Comparison of ENCODE assay signal across 9 cellular contexts in genomic region chr7:70595741-70596574, GRCh38.
DNase-seq lines count a peak whose midpoint lies in the region; ATAC-seq lines count a peak whose summit lies in the region.
"Had no signal": no experiment of that assay in that cellular context is flagged by ENCODE, and none has a peak within 500 bp of the region (broad histone marks: within the 10 kb centered on the region; RNA-seq: fewer than 3 reads in every experiment).

No MANE protein-coding gene starts in this region.

- DNase-seq in DMS 273 (lab: John Stamatoyannopoulos, UW; ENCODE audit: unreplicated experiment), result peak; percentile 94
- peak; percentile 3 to 14 for DNase-seq in activated T-cell treated with anti-CD3 and anti-CD28 coated beads, Interleukin-2, amount 50 U/mL, for 72 hours
- peak; percentile 46 to 61 (median 57) for DNase-seq in immature natural killer cell
- DNase-seq in stimulated activated CD8-positive, alpha-beta memory T cell treated with anti-CD3 and anti-CD28 coated beads, Interleukin-4, amount 100 ng/mL, for 48 hours, result peak; percentile 28
- DNase-seq in SKM-1 (lab: John Stamatoyannopoulos, UW; ENCODE audit: unreplicated experiment), result no peak
- DNase-seq in activated CD4-positive, alpha-beta T cell treated with anti-CD3 and anti-CD28 coated beads for 1 hour, result no peak
- DNase-seq in SW480 (ENCODE audit: low spot score), result no peak

- peaks cover 44% of the 10 kb centered on the region for H3K27me3 Mint-ChIP-seq in activated T-cell treated with anti-CD3 and anti-CD28 coated beads, Interleukin-2, amount 50 U/mL, for 72 hours (ENCODE audit: low read depth)
- peaks cover 10 to 17% (median 14%) of the 10 kb centered on the region in 3 donors for H3K27me3 Mint-ChIP-seq in immature natural killer cell (ENCODE audit: low read depth in 3 of 3)

- no peak overlapping the region for H3K27ac Mint-ChIP-seq in activated T-cell treated with anti-CD3 and anti-CD28 coated beads, Interleukin-2, amount 50 U/mL, for 72 hours
- H3K27ac Mint-ChIP-seq in immature natural killer cell, result peak overlapping the region in 3 of 6 donors; percentile 53 to 68 (median 67)
- H3K27ac Mint-ChIP-seq: activated naive CD4-positive, alpha-beta T cell treated with anti-CD3 and anti-CD28 coated beads, Interleukin-2, amount 50 U/mL, for 24 hours had no signal

- H3K36me3 Mint-ChIP-seq in activated T-cell treated with anti-CD3 and anti-CD28 coated beads, Interleukin-2, amount 50 U/mL, for 72 hours (ENCODE audit: insufficient read depth in 2 of 2), result peaks cover 2 to 4% of the 10 kb centered on the region in 2 donors
- H3K36me3 Mint-ChIP-seq in immature natural killer cell, result peaks cover 3 to 6% (median 4%) of the 10 kb centered on the region in 3 donors
- H3K36me3 Mint-ChIP-seq: activated naive CD4-positive, alpha-beta T cell treated with anti-CD3 and anti-CD28 coated beads, Interleukin-2, amount 50 U/mL, for 24 hours had no signal

- H3K4me3 Mint-ChIP-seq in activated T-cell treated with anti-CD3 and anti-CD28 coated beads, Interleukin-2, amount 50 U/mL, for 72 hours, result peak overlapping the region; percentile 69 to 78
- peak overlapping the region; percentile 67 to 85 (median 72) for H3K4me3 Mint-ChIP-seq in immature natural killer cell
- H3K4me3 Mint-ChIP-seq: activated naive CD4-positive, alpha-beta T cell treated with anti-CD3 and anti-CD28 coated beads, Interleukin-2, amount 50 U/mL, for 24 hours had no signal

- H3K9me3 Mint-ChIP-seq in activated T-cell treated with anti-CD3 and anti-CD28 coated beads, Interleukin-2, amount 50 U/mL, for 72 hours, result peaks cover 4 to 5% of the 10 kb centered on the region in 2 donors
- H3K9me3 Mint-ChIP-seq in immature natural killer cell, result no peaks in the 10 kb centered on the region

- no peaks in the 10 kb centered on the region for H3K4me1 Mint-ChIP-seq in activated T-cell treated with anti-CD3 and anti-CD28 coated beads, Interleukin-2, amount 50 U/mL, for 72 hours (ENCODE audit: low read depth)
- H3K4me1 Mint-ChIP-seq in immature natural killer cell, result peaks cover 21 to 26% of the 10 kb centered on the region in 2 donors
- H3K4me1 Mint-ChIP-seq: activated naive CD4-positive, alpha-beta T cell treated with anti-CD3 and anti-CD28 coated beads, Interleukin-2, amount 50 U/mL, for 24 hours had no signal

- peak; percentile 60 for ATAC-seq in HG03442 (IDR thresholded peaks at IDR 0.05; ENCODE audit: unreplicated experiment)
- ATAC-seq in activated T-cell treated with anti-CD3 and anti-CD28 coated beads, Interleukin-2, amount 50 U/mL, for 72 hours (replicated peaks in 1 of 2), result peak; percentile 67 to 76

Comparison
In these comparisons a context has a peak if more than half of its experiments do, and no peak if none do; other contexts are left out.
1. DNase-seq: peak in DMS 273 (single experiment), activated T-cell treated with anti-CD3 and anti-CD28 coated beads, Interleukin-2, amount 50 U/mL, for 72 hours (2 of 2), immature natural killer cell (3 of 3) and stimulated activated CD8-positive, alpha-beta memory T cell treated with anti-CD3 and anti-CD28 coated beads, Interleukin-4, amount 100 ng/mL, for 48 hours (single experiment); none in SKM-1 (single experiment), activated CD4-positive, alpha-beta T cell treated with anti-CD3 and anti-CD28 coated beads for 1 hour (single experiment) and SW480 (single experiment).